ENCODE assay signal across 1 cellular context in genomic region chr16:71927787-71928186, GRCh38.
TF ChIP-seq lines count a peak whose summit lies in the region.

No MANE protein-coding gene starts in this region.

TF ChIP-seq in GM23338, 12 proteins besides CTCF, POLR2A, EP300 and RAD21 (continued from another document):
- TF ChIP-seq REST (IDR thresholded peaks at IDR 0.05; ENCODE audit: unreplicated experiment): no peak
TF ChIP-seq in GM23338: peak in this region for 0.
